In genomic region chr5:100840364-100840763, GRCh38 we compare ENCODE assay signal across 9 cellular contexts.
A peak's percentile ranks its signal among the peaks of the same experiment; 100 is the strongest.
DNase-seq lines count a peak whose midpoint lies in the region; ATAC-seq, FAIRE-seq and TF ChIP-seq lines count a peak whose summit lies in the region.
"Had no signal": no experiment of that assay in that cellular context is flagged by ENCODE, and none has a peak within 500 bp of the region (broad histone marks: within the 10 kb centered on the region; RNA-seq: fewer than 3 reads in every experiment).

No MANE protein-coding gene starts in this region.

- TF ChIP-seq POLR2A in endothelial cell of umbilical vein (IDR thresholded peaks at IDR 0.05; ENCODE audit: low read depth, low read length) = no peak
- no peak for TF ChIP-seq POLR2A in Peyer's patch (IDR thresholded peaks at IDR 0.05)

- no peak overlapping the region for H2AFZ ChIP-seq in endothelial cell of umbilical vein (ENCODE audit: low read depth, low read length)

- BruUV-seq in endothelial cell of umbilical vein (replicated peaks; lab: Mats Ljungman, UMichigan) = no TSS peak

- H3K36me3 ChIP-seq in endothelial cell of umbilical vein (ENCODE audit: control insufficient read depth in 2 of 2, extremely low read depth in 1 of 2, insufficient read depth in 2 of 2, low read length in 2 of 2) (no peaks in the 10 kb centered on the region), Peyer's patch (no peaks in the 10 kb centered on the region)
- H3K36me3 ChIP-seq: SJSA1 had no signal

- FAIRE-seq in endothelial cell of umbilical vein (lab: Jason Lieb, UNC) = no peak

- H3K4me3 ChIP-seq in endothelial cell of umbilical vein (replicated peaks in 1 of 3; ENCODE audit: insufficient read depth in 1 of 3, low read depth in 1 of 3, low read length in 3 of 3) = no peak overlapping the region
- no peak overlapping the region for H3K4me3 ChIP-seq in Peyer's patch
- H3K4me3 ChIP-seq: SJSA1 had no signal

- H3K27ac ChIP-seq in endothelial cell of umbilical vein (ENCODE audit: insufficient read depth, low read depth, low read length) = peak overlapping the region; percentile 89
- no peak overlapping the region for H3K27ac ChIP-seq in Peyer's patch
- H3K27ac ChIP-seq: SJSA1 had no signal

- dilution Hi-C loops in endothelial cell of umbilical vein (cut with MboI; ENCODE audit: extremely low pct_ligation_motif_present, low sequenced_read_pairs) = no loop called here

- intact Hi-C loops in endothelial cell of umbilical vein (cut with micrococcal nuclease) = loop anchor here (2.0 to 5.0 kb wide), 3 partner anchors 64 to 264 kb away; no protein-coding TSS in a partner anchor

- H4K20me1 ChIP-seq in endothelial cell of umbilical vein (replicated peaks; ENCODE audit: control insufficient read depth, extremely low read depth, insufficient read depth, low read length) = no peaks in the 10 kb centered on the region

- H3K4me2 ChIP-seq in endothelial cell of umbilical vein (ENCODE audit: insufficient read depth, low read length) = peak overlapping the region; percentile 9

- H3K4me1 ChIP-seq in endothelial cell of umbilical vein (ENCODE audit: control insufficient read depth, extremely low read depth, insufficient read depth, low read length) (peaks cover 47% of the 10 kb centered on the region), Peyer's patch (no peaks in the 10 kb centered on the region)

- TF ChIP-seq CTCF in endothelial cell of umbilical vein (IDR thresholded peaks at IDR 0.05; ENCODE audit: extremely low read depth in 1 of 2, insufficient read depth in 1 of 2, low read depth in 1 of 2, low read length in 2 of 2) = no peak
- TF ChIP-seq CTCF in Peyer's patch (IDR thresholded peaks at IDR 0.05) = no peak

- peak; percentile 71 for ATAC-seq in GM18867 (IDR thresholded peaks at IDR 0.05; ENCODE audit: unreplicated experiment)
- ATAC-seq in HG02610 (IDR thresholded peaks at IDR 0.05; ENCODE audit: unreplicated experiment) = peak; percentile 94

- CTCF ChIA-PET in endothelial cell of umbilical vein (lab: Charles Lee) = interaction anchor here (1.1 to 2.2 kb wide), 4 partner anchors 12 to 245 kb away, joined by 3 to 7 read pairs (median 5); no protein-coding TSS in a partner anchor

- peak; percentile 55 for DNase-seq in NOMO-1 treated with dmso at 0.1 percent for 144 hours (lab: John Stamatoyannopoulos, UW; ENCODE audit: unreplicated experiment)
- peak; percentile 47 for DNase-seq in endothelial cell of umbilical vein (ENCODE audit: low read depth, low spot score)
- DNase-seq in C1 segment of cervical spinal cord (lab: John Stamatoyannopoulos, UW) = no peak
- no peak for DNase-seq in Peyer's patch
- no peak for DNase-seq in pons (ENCODE audit: low spot score)
- no peak for DNase-seq in D341Med (ENCODE audit: low spot score)

- H3K27me3 ChIP-seq in endothelial cell of umbilical vein (ENCODE audit: control insufficient read depth in 2 of 2, insufficient read depth in 2 of 2, low read length in 2 of 2) (no peaks in the 10 kb centered on the region), Peyer's patch (no peaks in the 10 kb centered on the region)
- H3K27me3 ChIP-seq: SJSA1 had no signal

- no peaks in the 10 kb centered on the region for H3K9me1 ChIP-seq in endothelial cell of umbilical vein (replicated peaks; ENCODE audit: control insufficient read depth, extremely low read depth, insufficient read depth, low read length)

- POLR2A ChIA-PET in endothelial cell of umbilical vein (lab: Charles Lee) = no interaction called here

- no peak overlapping the region for H3K9ac ChIP-seq in endothelial cell of umbilical vein (replicated peaks; ENCODE audit: extremely low read depth, insufficient read depth, low read length)

- no peaks in the 10 kb centered on the region for H3K9me3 ChIP-seq in endothelial cell of umbilical vein (replicated peaks; ENCODE audit: control insufficient read depth, insufficient read depth, low read length)
- no peaks in the 10 kb centered on the region for H3K9me3 ChIP-seq in Peyer's patch
- H3K9me3 ChIP-seq: SJSA1 had no signal

- H3K79me2 ChIP-seq in endothelial cell of umbilical vein (ENCODE audit: control insufficient read depth, insufficient read depth, low read length) = no peaks in the 10 kb centered on the region

TF ChIP-seq in endothelial cell of umbilical vein, 7 proteins besides CTCF, POLR2A, EP300 and RAD21:
- TF ChIP-seq EZH2 (IDR thresholded peaks at IDR 0.05; ENCODE audit: borderline replicate concordance, low read depth, low read length, severe bottlenecking) (no peak), POLR2AphosphoS5 (IDR thresholded peaks at IDR 0.05; ENCODE audit: insufficient read depth, low read depth, low read length) (no peak), GATA2 (IDR thresholded peaks at IDR 0.05; ENCODE audit: insufficient read depth, insufficient read length, low read depth, low read length) (no peak), JUN (IDR thresholded peaks at IDR 0.05; ENCODE audit: borderline replicate concordance, insufficient read depth, insufficient read length, low read depth) (no peak), MYC (IDR thresholded peaks at IDR 0.05; ENCODE audit: low read depth, low read length) (no peak)

Comparison
In these comparisons a context has a peak if more than half of its experiments do, and no peak if none do; other contexts are left out.
1. DNase-seq: peak in NOMO-1 treated with dmso at 0.1 percent for 144 hours (single experiment) and endothelial cell of umbilical vein (single experiment); none in C1 segment of cervical spinal cord (0 of 14), Peyer's patch (0 of 3), pons (single experiment) and D341Med (single experiment).